8 cellular contexts compared by ENCODE assay signal in the genomic region with DNA sequence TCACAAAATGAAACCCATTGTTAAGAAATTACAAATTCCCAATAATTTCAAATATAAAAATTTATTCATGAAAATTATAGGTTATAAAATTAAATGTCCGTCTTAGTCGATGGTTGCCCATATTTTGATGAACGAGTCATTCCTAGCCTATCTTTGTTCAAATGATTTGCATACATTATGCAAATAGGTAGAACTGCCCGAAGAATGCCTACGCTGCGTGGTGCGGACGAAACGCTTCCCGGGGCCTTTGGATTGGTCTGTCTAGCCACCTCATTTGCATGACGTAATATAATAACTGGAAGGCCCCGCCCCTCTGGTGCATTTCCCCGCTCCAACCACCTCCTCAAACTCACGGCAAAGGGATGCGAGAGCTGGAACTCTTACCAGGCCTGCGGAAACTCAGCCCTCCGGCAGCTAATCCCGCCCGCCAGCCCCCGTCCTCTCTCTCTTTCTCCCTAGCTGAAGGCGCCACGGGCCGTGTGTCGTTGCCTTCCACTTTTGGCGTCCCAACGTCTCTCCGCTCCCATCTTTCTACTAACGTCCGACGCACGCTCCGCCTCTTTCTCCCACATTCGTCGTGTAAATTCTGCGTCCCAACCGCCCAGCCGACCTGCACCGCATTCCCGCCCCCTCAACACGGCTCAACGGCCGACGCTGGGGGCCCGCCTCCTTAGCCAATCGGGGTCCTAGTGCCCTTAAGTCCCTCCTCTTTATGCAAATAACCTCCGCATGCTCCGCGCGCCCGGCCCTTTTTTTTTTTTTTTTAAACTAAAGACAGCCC. TPM values are rescaled to one million over a fixed set of nuclear protein-coding genes. Genes with fewer than 3 reads are reported as not detected.
DNase-seq lines count a peak whose midpoint lies in the region; ATAC-seq and TF ChIP-seq lines count a peak whose summit lies in the region.

No MANE protein-coding gene starts in this region.

- DNase-seq in NCI-H1417 (lab: John Stamatoyannopoulos, UW) (peak; percentile 99 to 100 (median 99)), Right ventricle myocardium superior (peak; percentile 99), ovary (peak; percentile 97 to 98 (median 98)), thyroid gland (peak; percentile 99)
- DNase-seq in activated naive CD8-positive, alpha-beta T cell treated with anti-CD3 and anti-CD28 coated beads, Interleukin-2, amount 50 U/mL, for 24 hours: peak; percentile 96

- H2AFZ ChIP-seq in SU-DHL-6 (ENCODE audit: low read depth, low read length, severe bottlenecking): peak overlapping the region; percentile 6

- peak; percentile 10 for TF ChIP-seq EP300 in ovary (IDR thresholded peaks at IDR 0.05)

- peaks cover 61% of the 10 kb centered on the region for H3K4me1 Mint-ChIP-seq in activated naive CD8-positive, alpha-beta T cell treated with anti-CD3 and anti-CD28 coated beads, Interleukin-2, amount 50 U/mL, for 24 hours

- no peaks in the 10 kb centered on the region for H3K27me3 ChIP-seq in SU-DHL-6 (ENCODE audit: low read length)
- no peaks in the 10 kb centered on the region for H3K27me3 ChIP-seq in ovary
- no peaks in the 10 kb centered on the region for H3K27me3 ChIP-seq in thyroid gland

- WGBS in ovary, 3 donors: 0 to 1% (median 0%) methylated on average over 50 of the region's 50 CpGs
- 0% methylated on average over 50 of the region's 50 CpGs for WGBS in thyroid gland, 2 donors

- H3F3A ChIP-seq in SU-DHL-6 (ENCODE audit: insufficient read depth): peaks cover 25% of the 10 kb centered on the region

- peaks cover 1% of the 10 kb centered on the region for H3K4me1 ChIP-seq in ovary (ENCODE audit: insufficient read depth)
- H3K4me1 ChIP-seq in thyroid gland: peaks cover 9 to 12% of the 10 kb centered on the region in 2 donors

- H3K27me3 Mint-ChIP-seq in activated naive CD8-positive, alpha-beta T cell treated with anti-CD3 and anti-CD28 coated beads, Interleukin-2, amount 50 U/mL, for 24 hours: no peaks in the 10 kb centered on the region

- TF ChIP-seq CTCF in GM12875 (IDR thresholded peaks at IDR 0.05; ENCODE audit: borderline replicate concordance, insufficient read depth, low read depth, low read length): no peak
- no peak for TF ChIP-seq CTCF in SU-DHL-6 (IDR thresholded peaks at IDR 0.05; ENCODE audit: insufficient read depth, low read length, poor library complexity, severe bottlenecking)
- TF ChIP-seq CTCF in ovary (IDR thresholded peaks at IDR 0.05): peak in 1 of 3 donors; percentile 55
- TF ChIP-seq CTCF in thyroid gland (IDR thresholded peaks at IDR 0.05): peak in 1 of 6 experiments; percentile 10

- ATAC-seq in HG02763 (IDR thresholded peaks at IDR 0.05; ENCODE audit: unreplicated experiment) (peak; percentile 77), Right ventricle myocardium superior (ENCODE audit: poor library complexity) (peak; percentile 94)
- ATAC-seq in activated naive CD8-positive, alpha-beta T cell treated with anti-CD3 and anti-CD28 coated beads, Interleukin-2, amount 50 U/mL, for 24 hours: peak; percentile 82

- H3K9me3 ChIP-seq in SU-DHL-6 (ENCODE audit: insufficient read depth, low read length): no peaks in the 10 kb centered on the region
- no peaks in the 10 kb centered on the region for H3K9me3 ChIP-seq in ovary
- H3K9me3 ChIP-seq in thyroid gland: no peaks in the 10 kb centered on the region

- peak overlapping the region; percentile 58 for H3K4me3 ChIP-seq in GM12875 (ENCODE audit: low read depth, low read length)
- peak overlapping the region; percentile 56 for H3K4me3 ChIP-seq in SU-DHL-6 (ENCODE audit: insufficient read depth, low read length, poor library complexity, severe bottlenecking)
- H3K4me3 ChIP-seq in ovary: peak overlapping the region; percentile 82
- peak overlapping the region; percentile 6 to 42 (median 19) for H3K4me3 ChIP-seq in thyroid gland (replicated peaks in 1 of 3)

- H3K9me2 ChIP-seq in SU-DHL-6 (replicated peaks; ENCODE audit: insufficient read depth, low read length): no peaks in the 10 kb centered on the region

- H3K4me2 ChIP-seq in SU-DHL-6 (ENCODE audit: low read depth, low read length, poor library complexity, severe bottlenecking): peak overlapping the region; percentile 56

- peaks cover 53% of the 10 kb centered on the region for H3K36me3 Mint-ChIP-seq in activated naive CD8-positive, alpha-beta T cell treated with anti-CD3 and anti-CD28 coated beads, Interleukin-2, amount 50 U/mL, for 24 hours (ENCODE audit: low read depth)

- H4K20me1 ChIP-seq in SU-DHL-6 (ENCODE audit: low read depth, low read length): peaks cover 16% of the 10 kb centered on the region; the same call in 1 of the 2 replicates

- H3K9me3 Mint-ChIP-seq in activated naive CD8-positive, alpha-beta T cell treated with anti-CD3 and anti-CD28 coated beads, Interleukin-2, amount 50 U/mL, for 24 hours: no peaks in the 10 kb centered on the region

- H3K27ac ChIP-seq in SU-DHL-6 (ENCODE audit: low read depth, low read length): peak overlapping the region; percentile 86
- H3K27ac ChIP-seq in ovary: peak overlapping the region; percentile 82 to 98
- peak overlapping the region; percentile 97 to 99 (median 97) for H3K27ac ChIP-seq in thyroid gland

- peaks cover 41% of the 10 kb centered on the region for H3K79me2 ChIP-seq in SU-DHL-6 (ENCODE audit: insufficient read depth, low read length)

- H3K36me3 ChIP-seq in SU-DHL-6 (ENCODE audit: low read length): peaks cover 31% of the 10 kb centered on the region
- no peaks in the 10 kb centered on the region for H3K36me3 ChIP-seq in ovary
- H3K36me3 ChIP-seq in thyroid gland: peaks cover 11 to 17% of the 10 kb centered on the region in 2 donors

- peak overlapping the region; percentile 99 for H3K27ac Mint-ChIP-seq in activated naive CD8-positive, alpha-beta T cell treated with anti-CD3 and anti-CD28 coated beads, Interleukin-2, amount 50 U/mL, for 24 hours

- intact Hi-C loops in Right ventricle myocardium superior (cut with DNase I): loop anchor here (5.0 kb wide), 1 partner anchor 73 kb away; a partner anchor contains a TSS
- intact Hi-C loops in ovary (cut with DNase I): loop anchor here in 2 of 4 donors (2.0 to 10.0 kb wide), 3 partner anchors 33 to 1653 kb away; a partner anchor contains a TSS
- intact Hi-C loops in thyroid gland (cut with DNase I): no loop called here

- H3K4me3 Mint-ChIP-seq in activated naive CD8-positive, alpha-beta T cell treated with anti-CD3 and anti-CD28 coated beads, Interleukin-2, amount 50 U/mL, for 24 hours: peak overlapping the region; percentile 96

- peak; percentile 98 for TF ChIP-seq POLR2A in ovary (IDR thresholded peaks at IDR 0.05)
- peak; percentile 76 to 94 for TF ChIP-seq POLR2A in thyroid gland (IDR thresholded peaks at IDR 0.05)

- peak overlapping the region; percentile 55 for H3K9ac ChIP-seq in SU-DHL-6 (ENCODE audit: low read length)

RNA-seq across cellular contexts. Expression of a gene that starts 0.5 kb away (rescaled TPM):
- total RNA-seq in Right ventricle myocardium superior (69.1 TPM), ovary (100 to 1,000 TPM in 5 of 7 donors, 10 to 100 TPM in 2; 48.5 to 222 (median 180) TPM), thyroid gland (100 to 1,000 TPM in 1 of 4 donors, 10 to 100 TPM in 3; 68.5 to 127 (median 86.7) TPM)
- polyA plus RNA-seq in ovary: 100 to 1,000 TPM in 1 of 2 donors, 10 to 100 TPM in 1; 64.8 to 104 TPM

RNA-seq across cellular contexts. Expression of a gene that starts 5.0 kb away (rescaled TPM):
- total RNA-seq in Right ventricle myocardium superior (17.7 TPM), ovary (10 to 100 TPM in 4 of 7 donors, 1 to 10 TPM in 3; 4.5 to 26.6 (median 12.9) TPM), thyroid gland (10 to 100 TPM in 3 of 4 donors, 1 to 10 TPM in 1; 8.1 to 37.8 (median 17.6) TPM)
- 10 to 100 TPM; 24.5 to 82.4 TPM for polyA plus RNA-seq in ovary

RNA-seq across cellular contexts. Expression of a gene that starts 27.2 kb away (rescaled TPM):
- total RNA-seq in Right ventricle myocardium superior: not detected
- under 1 TPM in 1 of 7 donors, not detected in 6; 0.59 TPM for total RNA-seq in ovary
- polyA plus RNA-seq in ovary: under 1 TPM in 1 of 2 donors, not detected in 1; 0.27 TPM
- total RNA-seq in thyroid gland: not detected

RNA-seq across cellular contexts. Expression of a gene that starts 32.5 kb away (rescaled TPM):
- total RNA-seq in Right ventricle myocardium superior: 253 TPM
- total RNA-seq in ovary: 100 to 1,000 TPM; 113 to 246 (median 209) TPM
- 100 to 1,000 TPM; 140 to 170 TPM for polyA plus RNA-seq in ovary
- 100 to 1,000 TPM; 179 to 301 (median 245) TPM for total RNA-seq in thyroid gland

RNA-seq across cellular contexts. Expression of a gene that starts 33.9 kb away (rescaled TPM):
- 5.5 TPM for total RNA-seq in Right ventricle myocardium superior
- 10 to 100 TPM in 3 of 7 donors, 1 to 10 TPM in 4; 3.8 to 34.0 (median 8.6) TPM for total RNA-seq in ovary
- polyA plus RNA-seq in ovary: 10 to 100 TPM in 1 of 2 donors, 1 to 10 TPM in 1; 8.1 to 12.2 TPM
- total RNA-seq in thyroid gland: 10 to 100 TPM in 1 of 4 donors, 1 to 10 TPM in 2, not detected in 1; 2.5 to 23.4 (median 3.2) TPM

Comparison
In these comparisons a context has a peak if more than half of its experiments do, and no peak if none do; other contexts are left out.
1. Peak in every context shown above with its lines: DNase-seq, ATAC-seq, H3K4me3 ChIP-seq and H3K27ac ChIP-seq.
2. H3K4me3 ChIP-seq: peak in every context shown above with its lines; median percentile 82 in ovary; 58 in GM12875; 56 in SU-DHL-6; 19 in thyroid gland.